Comparison of ENCODE assay signal across 1 cellular context in genomic region chr5:158903006-158903405, GRCh38.
TF ChIP-seq lines count a peak whose summit lies in the region.

No MANE protein-coding gene starts in this region.

TF ChIP-seq in IMR-90, 13 proteins besides CTCF, POLR2A, EP300 and RAD21:
- no peak for TF ChIP-seq CHD1 (IDR thresholded peaks at IDR 0.05; ENCODE audit: low read depth, low read length)
